Comparison of ENCODE assay signal across 1 cellular context in genomic region chr19:42196011-42197001, GRCh38.
TF ChIP-seq lines count a peak whose summit lies in the region.

No MANE protein-coding gene starts in this region.

TF ChIP-seq in WTC11, 78 proteins besides CTCF, POLR2A, EP300 and RAD21 (continued from another document):
- 0 out of 2 replicates have a peak, but pooled peaks have one; percentile 51 for TF ChIP-seq ZNF532 (CRISPR knock-in tag; IDR thresholded peaks at IDR 0.05; ENCODE audit: borderline replicate concordance)
- peak; percentile 32; the same call in 1 of the 2 replicates for TF ChIP-seq USF1 (CRISPR knock-in tag; IDR thresholded peaks at IDR 0.05)
- TF ChIP-seq E2F5 (CRISPR knock-in tag; IDR thresholded peaks at IDR 0.05): 0 out of 2 replicates have a peak, but pooled peaks have one; percentile 52
- 0 out of 2 replicates have a peak, but pooled peaks have one; percentile 16 for TF ChIP-seq NR2C2 (CRISPR knock-in tag; IDR thresholded peaks at IDR 0.05)
